In the genomic region with DNA sequence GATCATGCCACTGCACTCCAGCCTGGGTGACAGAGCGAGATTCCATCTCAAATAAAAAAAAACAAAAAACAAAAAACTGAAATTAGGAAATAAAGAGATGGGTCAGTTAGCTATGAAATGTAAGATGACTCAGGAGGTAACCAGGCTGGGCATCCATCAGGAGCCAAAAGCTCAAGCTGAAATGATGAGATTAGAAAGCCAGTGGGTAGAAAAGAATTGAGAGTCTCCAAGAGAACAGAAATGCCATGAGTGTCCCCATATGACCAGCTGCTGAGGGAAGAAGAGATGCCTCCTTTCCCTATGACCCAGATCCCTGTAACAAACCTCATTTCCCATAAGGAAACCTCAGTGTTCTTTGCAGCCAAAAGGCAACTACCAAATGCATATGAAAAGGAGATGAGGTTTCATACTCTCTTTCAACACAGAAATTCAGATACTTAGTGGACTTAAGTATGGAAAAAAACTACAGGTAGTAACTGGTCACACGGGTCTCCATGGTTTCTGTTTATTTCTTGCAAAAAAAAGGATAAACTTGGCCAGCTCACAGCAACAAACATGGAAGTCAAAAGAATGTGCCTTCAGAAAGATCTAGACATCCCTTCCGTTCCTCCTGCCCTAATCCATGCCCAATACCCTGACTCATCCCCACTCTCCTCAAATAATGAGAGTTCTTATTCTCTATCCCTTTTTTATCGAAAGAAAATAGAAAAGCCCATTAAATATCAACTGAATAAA, we compare ENCODE assay signal across 19 cellular contexts. TPM values are rescaled to one million over a fixed set of nuclear protein-coding genes. Genes with fewer than 3 reads are reported as not detected.
DNase-seq lines count a peak whose midpoint lies in the region; ATAC-seq, FAIRE-seq and TF ChIP-seq lines count a peak whose summit lies in the region.
"Had no signal": no experiment of that assay in that cellular context is flagged by ENCODE, and none has a peak within 500 bp of the region (broad histone marks: within the 10 kb centered on the region; RNA-seq: fewer than 3 reads in every experiment).

No MANE protein-coding gene starts in this region.

- H2AFZ ChIP-seq in GM12878 (ENCODE audit: control insufficient read depth, low read depth, low read length), result no peak overlapping the region

- H3K4me3 ChIP-seq in GM12878, result peak overlapping the region; percentile 30; the same call in 1 of the 2 replicates
- no peak overlapping the region for H3K4me3 ChIP-seq in upper lobe of left lung
- H3K4me3 ChIP-seq: A549, spleen, thyroid gland had no signal

- in situ Hi-C loops in GM12878 (cut with MboI), result no loop called here

- no peaks in the 10 kb centered on the region for H3K27me3 Mint-ChIP-seq in natural killer cell treated with Interleukin-12 subunit alpha and Interleukin-12 subunit beta and Interleukin-15 and Interleukin-18, amount 100 ng/mL, for 72 hours
- no peaks in the 10 kb centered on the region for H3K27me3 Mint-ChIP-seq in natural killer cell (ENCODE audit: low read depth in 2 of 2)
- H3K27me3 Mint-ChIP-seq: activated CD4-positive, alpha-beta T cell treated with anti-CD3 and anti-CD28 coated beads for 36 hours had no signal

- H4K20me1 ChIP-seq in GM12878 (ENCODE audit: control insufficient read depth, insufficient read depth), result no peaks in the 10 kb centered on the region

- no peak overlapping the region for H3K9ac ChIP-seq in GM12878 (ENCODE audit: control insufficient read depth, insufficient read depth, low read length)

- TF ChIP-seq POLR2A in GM12878 (IDR thresholded peaks at IDR 0.05; ENCODE audit: low read depth, low read length) (no peak), upper lobe of left lung (IDR thresholded peaks at IDR 0.05) (no peak)

- DNase-seq in natural killer cell treated with Interleukin-12 subunit alpha and Interleukin-12 subunit beta and Interleukin-15 and Interleukin-18, amount 100 ng/mL, for 72 hours (ENCODE audit: low spot score), result no peak
- no peak for DNase-seq in natural killer cell
- no peak for DNase-seq in GM12878 (ENCODE audit: low read depth, low spot score)
- no peak for DNase-seq in foreskin keratinocyte
- DNase-seq in upper lobe of left lung, result no peak
- DNase-seq in retina, result no peak
- DNase-seq: activated CD4-positive, alpha-beta T cell treated with anti-CD3 and anti-CD28 coated beads for 36 hours; activated T-cell treated with anti-CD3 and anti-CD28 coated beads, Interleukin-2, amount 50 U/mL, for 4 hours; aorta; hypothalamus; NCI-H1417; spleen; thyroid gland had no signal

- no peaks in the 10 kb centered on the region for H3K36me3 Mint-ChIP-seq in natural killer cell treated with Interleukin-12 subunit alpha and Interleukin-12 subunit beta and Interleukin-15 and Interleukin-18, amount 100 ng/mL, for 72 hours
- no peaks in the 10 kb centered on the region for H3K36me3 Mint-ChIP-seq in natural killer cell

- intact Hi-C loops in natural killer cell (cut with micrococcal nuclease), result no loop called here
- intact Hi-C loops in GM12878 (cut with micrococcal nuclease; ENCODE audit: unreplicated experiment), result loop anchor here (2.0 kb wide), 1 partner anchor 17 kb away; no protein-coding TSS in a partner anchor

- TF ChIP-seq EP300 in GM12878 (IDR thresholded peaks at IDR 0.05; ENCODE audit: borderline replicate concordance in 1 of 2, control insufficient read depth in 1 of 2, low read depth in 2 of 2, low read length in 2 of 2) (no peak), upper lobe of left lung (IDR thresholded peaks at IDR 0.05) (no peak)

- H3K79me2 ChIP-seq in GM12878 (ENCODE audit: control insufficient read depth, insufficient read depth, low read length), result peaks cover 97% of the 10 kb centered on the region

- H3K36me3 ChIP-seq in GM12878 (ENCODE audit: control insufficient read depth in 2 of 2, insufficient read depth in 2 of 2, low read length in 1 of 2) (no peaks in the 10 kb centered on the region; a peak in 1 of 4 replicates), upper lobe of left lung (peaks cover 0 to 6% (median 0%) of the 10 kb centered on the region in 4 donors)
- H3K36me3 ChIP-seq: thyroid gland had no signal

- H3K4me1 ChIP-seq in GM12878 (ENCODE audit: control insufficient read depth, insufficient read depth, low read length) (peaks cover 37% of the 10 kb centered on the region), foreskin keratinocyte (peaks cover 29% of the 10 kb centered on the region), upper lobe of left lung (peaks cover 11 to 38% (median 32%) of the 10 kb centered on the region in 4 donors)

- WGBS in GM12878 (ENCODE audit: insufficient coverage, insufficient replicate concordance, low lambda C conversion rate, missing lambda C conversion rate), result 98% methylated on average over 4 of the region's 4 CpGs
- WGBS in upper lobe of left lung, 2 donors, result 65 to 67% methylated on average over 4 of the region's 4 CpGs

- ATAC-seq in natural killer cell treated with Interleukin-12 subunit alpha and Interleukin-12 subunit beta and Interleukin-15 and Interleukin-18, amount 100 ng/mL, for 72 hours, result no peak
- ATAC-seq in natural killer cell (no peak), GM12878 (no peak), foreskin keratinocyte (peak; percentile 25), upper lobe of left lung (ENCODE audit: low FRiP score in 2 of 2) (no peak), HG02678 (IDR thresholded peaks at IDR 0.05; ENCODE audit: unreplicated experiment) (no peak), GM18870 (IDR thresholded peaks at IDR 0.05; ENCODE audit: unreplicated experiment) (no peak)
- ATAC-seq: A549; activated CD4-positive, alpha-beta T cell treated with anti-CD3 and anti-CD28 coated beads for 36 hours; activated T-cell treated with anti-CD3 and anti-CD28 coated beads, Interleukin-2, amount 50 U/mL, for 4 hours; Panc1 had no signal

- POLR2A ChIA-PET in GM12878 (lab: Charles Lee), result interaction anchor here (0.9 to 4.2 kb wide), 7 partner anchors 7 to 26 kb away, joined by 3 to 50 read pairs (median 10); a partner anchor contains a TSS

- H3K4me3 Mint-ChIP-seq in natural killer cell treated with Interleukin-12 subunit alpha and Interleukin-12 subunit beta and Interleukin-15 and Interleukin-18, amount 100 ng/mL, for 72 hours, result no peak overlapping the region
- no peak overlapping the region for H3K4me3 Mint-ChIP-seq in natural killer cell
- H3K4me3 Mint-ChIP-seq: activated CD4-positive, alpha-beta T cell treated with anti-CD3 and anti-CD28 coated beads for 36 hours; activated T-cell treated with anti-CD3 and anti-CD28 coated beads, Interleukin-2, amount 50 U/mL, for 4 hours; neural crest cell had no signal

- no peak for FAIRE-seq in GM12878 (lab: Jason Lieb, UNC)
- FAIRE-seq: A549, D721Med had no signal

- CTCF ChIA-PET in GM12878 (lab: Yijun Ruan, JAX), result interaction anchor here (0.8 to 1.8 kb wide), 6 partner anchors 11 to 47 kb away, joined by 3 to 5 read pairs (median 4); no protein-coding TSS in a partner anchor

- SMC1A ChIA-PET in GM12878 (lab: Charles Lee; ENCODE audit: uncharacterized antibody, unreplicated experiment), result interaction anchor here (0.9 to 5.1 kb wide), 10 partner anchors 9 to 94 kb away, joined by 3 to 87 read pairs (median 14); a partner anchor contains a TSS

- H3K27ac ChIP-seq in GM12878 (ENCODE audit: control insufficient read depth, insufficient read depth), result peak overlapping the region; percentile 14; the same call in 1 of the 2 replicates
- no peak overlapping the region for H3K27ac ChIP-seq in foreskin keratinocyte
- H3K27ac ChIP-seq in upper lobe of left lung, result peak overlapping the region; percentile 17 to 69 (median 34)
- H3K27ac ChIP-seq: A549, spleen, thyroid gland had no signal

- H3K27me3 ChIP-seq in GM12878 (replicated peaks in 1 of 2; ENCODE audit: control insufficient read depth in 2 of 2, insufficient read depth in 2 of 2, low read length in 1 of 2), result no peaks in the 10 kb centered on the region
- H3K27me3 ChIP-seq in foreskin keratinocyte, result no peaks in the 10 kb centered on the region
- no peaks in the 10 kb centered on the region for H3K27me3 ChIP-seq in upper lobe of left lung
- H3K27me3 ChIP-seq: spleen, thyroid gland had no signal

- H3K9me3 Mint-ChIP-seq in natural killer cell treated with Interleukin-12 subunit alpha and Interleukin-12 subunit beta and Interleukin-15 and Interleukin-18, amount 100 ng/mL, for 72 hours, result no peaks in the 10 kb centered on the region
- no peaks in the 10 kb centered on the region for H3K9me3 Mint-ChIP-seq in natural killer cell
- H3K9me3 Mint-ChIP-seq: activated T-cell treated with anti-CD3 and anti-CD28 coated beads, Interleukin-2, amount 50 U/mL, for 4 hours; neural crest cell had no signal

- no peak for TF ChIP-seq RAD21 in GM12878 (IDR thresholded peaks at IDR 0.05; ENCODE audit: insufficient read depth, low read depth, low read length)

- no peaks in the 10 kb centered on the region for H3K9me3 ChIP-seq in GM12878 (replicated peaks; ENCODE audit: control insufficient read depth, insufficient read depth, low read length)
- no peaks in the 10 kb centered on the region for H3K9me3 ChIP-seq in upper lobe of left lung
- H3K9me3 ChIP-seq: A549, spleen, thyroid gland had no signal

- TF ChIP-seq CTCF in natural killer cell (IDR thresholded peaks at IDR 0.05) (no peak), GM12878 (IDR thresholded peaks at IDR 0.05 in 2 of 3, conservative IDR thresholded peaks at IDR 0.05 in 1 of 3; ENCODE audit: control insufficient read depth in 2 of 3, extremely low read depth in 1 of 3, insufficient read depth in 1 of 3, low read depth in 3 of 3, low read length in 3 of 3) (no peak), foreskin keratinocyte (conservative IDR thresholded peaks at IDR 0.05) (no peak), upper lobe of left lung (IDR thresholded peaks at IDR 0.05) (no peak)

- no TSS peak for BruUV-seq in GM12878 (replicated peaks; lab: Mats Ljungman, UMichigan)

- RAD21 ChIA-PET in GM12878 (lab: Charles Lee; ENCODE audit: unreplicated experiment), result interaction anchor here (0.5 to 4.5 kb wide), 7 partner anchors 8 to 104 kb away, joined by 3 to 46 read pairs (median 3); a partner anchor contains a TSS

- H3K27ac Mint-ChIP-seq in natural killer cell treated with Interleukin-12 subunit alpha and Interleukin-12 subunit beta and Interleukin-15 and Interleukin-18, amount 100 ng/mL, for 72 hours, result peak overlapping the region; percentile 29 to 40
- peak overlapping the region in 1 of 2 donors; percentile 19 for H3K27ac Mint-ChIP-seq in natural killer cell
- H3K27ac Mint-ChIP-seq: activated CD4-positive, alpha-beta T cell treated with anti-CD3 and anti-CD28 coated beads for 36 hours had no signal

- H3K4me1 Mint-ChIP-seq in natural killer cell treated with Interleukin-12 subunit alpha and Interleukin-12 subunit beta and Interleukin-15 and Interleukin-18, amount 100 ng/mL, for 72 hours (ENCODE audit: low read depth in 2 of 2), result peaks cover 36 to 37% of the 10 kb centered on the region in 2 donors
- H3K4me1 Mint-ChIP-seq in natural killer cell, result peaks cover 35 to 38% of the 10 kb centered on the region in 2 donors
- H3K4me1 Mint-ChIP-seq: activated CD4-positive, alpha-beta T cell treated with anti-CD3 and anti-CD28 coated beads for 36 hours; neural crest cell had no signal

- H3K4me2 ChIP-seq in GM12878 (ENCODE audit: control insufficient read depth, insufficient read depth), result no peak overlapping the region; the same call in 1 of the 2 replicates
- H3K4me2 ChIP-seq: A549 had no signal

RNA-seq across cellular contexts. Expression of a gene that starts 8.1 kb away (rescaled TPM):
- total RNA-seq in natural killer cell treated with Interleukin-12 subunit alpha and Interleukin-12 subunit beta and Interleukin-15 and Interleukin-18, amount 100 ng/mL, for 72 hours, result 10 to 100 TPM; 10.4 to 14.3 TPM
- total RNA-seq in natural killer cell (10 to 100 TPM; 11.5 to 12.5 (median 11.8) TPM), GM12878 (2014; rRNA removed) (32.4 and 39.0 TPM in 2 replicates), GM12878 (2014; rRNA removed; fragmentation: Illumina TruSeq; extraction: Trizol) (52.1 and 52.2 TPM in 2 replicates), GM12878 (2021) (32.3 and 35.0 TPM in 2 replicates), foreskin keratinocyte (37.5 and 57.1 TPM in 2 replicates), upper lobe of left lung (10 to 100 TPM; 30.4 to 56.8 (median 48.9) TPM)
- total RNA-seq in GM12878 (2013; cell fraction: nucleolus; rRNA removed), result 71.9 and 73.5 TPM in 2 replicates
- 11.8 TPM for polyA plus RNA-seq in GM12878 (2011; ENCODE audit: low read depth)
- polyA plus RNA-seq in GM12878 (2011; rRNA removed) (37.7 and 62.0 TPM in 2 replicates), GM12878 (2014; fragmentation: Illumina TruSeq; extraction: Trizol) (37.5 and 45.8 TPM in 2 replicates), GM12878 (2014; fragmentation: Nextera tagmentation; extraction: Ambion mirVana) (10 to 100 TPM; 24.9 to 28.0 TPM), GM12878 (2014; rRNA removed) (14.8 and 18.2 TPM in 2 replicates), GM12878 (2016; fragmentation: Nextera tagmentation; extraction: Ambion mirVana) (10 to 100 TPM; 29.7 to 31.1 TPM), foreskin keratinocyte (12.4 and 15.7 TPM in 2 replicates)
- polyA plus RNA-seq in GM12878 (2011; cell fraction: cytosol; rRNA removed), result 12.4 and 14.5 TPM in 2 replicates
- 14.1 and 17.3 TPM in 2 replicates for polyA plus RNA-seq in GM12878 (2011; cell fraction: nucleus; rRNA removed)
- polyA plus RNA-seq in GM12878 (2012), result 20.8 and 37.4 TPM in 2 replicates
- 37.0 and 39.1 TPM in 2 replicates for polyA minus RNA-seq in GM12878 (2011; rRNA and poly(A)+ RNA removed)
- 17.6 and 19.8 TPM in 2 replicates for polyA minus RNA-seq in GM12878 (2011; cell fraction: cytosol; rRNA and poly(A)+ RNA removed)
- 38.1 and 42.7 TPM in 2 replicates for polyA minus RNA-seq in GM12878 (2011; cell fraction: nucleus; rRNA and poly(A)+ RNA removed)
